1 cellular context compared by ENCODE assay signal in genomic region chr1:241551759-241552638, GRCh38.
TF ChIP-seq lines count a peak whose summit lies in the region.

No MANE protein-coding gene starts in this region.

TF ChIP-seq in K562, 482 proteins besides CTCF, POLR2A, EP300 and RAD21 (continued from another document and continues in another):
- no peak for TF ChIP-seq PBX2 (CRISPR knock-in tag; IDR thresholded peaks at IDR 0.05; ENCODE audit: low read depth)
- 0 out of 2 replicates have a peak, but pooled peaks have one; percentile 11 for TF ChIP-seq PBX2 (tag; conservative IDR thresholded peaks at IDR 0.05; ENCODE audit: low read depth)
- no peak for TF ChIP-seq COPS2 (conservative IDR thresholded peaks at IDR 0.05)
- peak; percentile 84; the same call in 1 of the 2 replicates for TF ChIP-seq ZNF212 (CRISPR knock-in tag; IDR thresholded peaks at IDR 0.05)
- TF ChIP-seq IRF2 (CRISPR knock-in tag; IDR thresholded peaks at IDR 0.05), result no peak
- no peak for TF ChIP-seq PRMT5 (CRISPR knock-in tag; IDR thresholded peaks at IDR 0.05)
- TF ChIP-seq MYBL2 (IDR thresholded peaks at IDR 0.05; ENCODE audit: low read depth), result 0 out of 2 replicates have a peak, but pooled peaks have one; percentile 27
- no peak for TF ChIP-seq MYBL2 (CRISPR knock-in tag; IDR thresholded peaks at IDR 0.05; ENCODE audit: borderline replicate concordance)
- TF ChIP-seq TFAM (CRISPR knock-in tag; conservative IDR thresholded peaks at IDR 0.05), result no peak
- no peak for TF ChIP-seq ZNF507 (tag; conservative IDR thresholded peaks at IDR 0.05)
- no peak for TF ChIP-seq YY1 (IDR thresholded peaks at IDR 0.05; ENCODE audit: borderline replicate concordance in 1 of 3, control insufficient read depth in 1 of 3, extremely low read depth in 1 of 3, insufficient read depth in 3 of 3, insufficient read length in 1 of 3, insufficient replicate concordance in 2 of 3, low read depth in 1 of 3, low read length in 2 of 3)
- TF ChIP-seq ATF3 (IDR thresholded peaks at IDR 0.05), result peak; percentile 72
- TF ChIP-seq ATF3 (CRISPR knock-in tag; conservative IDR thresholded peaks at IDR 0.05), result no peak
- no peak for TF ChIP-seq TFE3 (CRISPR knock-in tag; IDR thresholded peaks at IDR 0.05)
- TF ChIP-seq FOXK2 (conservative IDR thresholded peaks at IDR 0.05 in 1 of 2, IDR thresholded peaks at IDR 0.05 in 1 of 2; ENCODE audit: low read depth in 2 of 2), result peak; percentile 77 to 78
- no peak for TF ChIP-seq RBM17 (IDR thresholded peaks at IDR 0.05; ENCODE audit: borderline replicate concordance, low read depth, low read length)
- TF ChIP-seq THRAP3 (IDR thresholded peaks at IDR 0.05; ENCODE audit: borderline replicate concordance), result no peak
- TF ChIP-seq WHSC1 (IDR thresholded peaks at IDR 0.05; ENCODE audit: low read length), result no peak
- TF ChIP-seq RB1 (IDR thresholded peaks at IDR 0.05; ENCODE audit: low read depth), result no peak
- no peak for TF ChIP-seq POLR2AphosphoS2 (IDR thresholded peaks at IDR 0.05; ENCODE audit: low read length)
- TF ChIP-seq TEAD4 (IDR thresholded peaks at IDR 0.05; ENCODE audit: low read length), result peak; percentile 78
- no peak for TF ChIP-seq TEAD4 (CRISPR knock-in tag; IDR thresholded peaks at IDR 0.05; ENCODE audit: borderline replicate concordance)
- TF ChIP-seq THAP12 (CRISPR knock-in tag; IDR thresholded peaks at IDR 0.05), result no peak
- no peak for TF ChIP-seq ZNF609 (CRISPR knock-in tag; IDR thresholded peaks at IDR 0.05; ENCODE audit: borderline replicate concordance)
- peak; percentile 41 to 76; a peak in 3 of 4 replicates for TF ChIP-seq TRIM24 (IDR thresholded peaks at IDR 0.05)
- no peak for TF ChIP-seq HNRNPH1 (optimal IDR thresholded peaks at IDR 0.05; ENCODE audit: low read depth, low read length)
- TF ChIP-seq E4F1 (CRISPR knock-in tag; IDR thresholded peaks at IDR 0.05; ENCODE audit: borderline replicate concordance), result no peak
- TF ChIP-seq SP2 (IDR thresholded peaks at IDR 0.05; ENCODE audit: extremely low read depth, low read depth, low read length, poor library complexity, severe bottlenecking), result no peak
- no peak for TF ChIP-seq AFF4 (CRISPR knock-in tag; IDR thresholded peaks at IDR 0.05)
- no peak for TF ChIP-seq ZBED1 (IDR thresholded peaks at IDR 0.05)
- TF ChIP-seq SMAD4 (CRISPR knock-in tag; conservative IDR thresholded peaks at IDR 0.05), result peak; percentile 69
- TF ChIP-seq RBM15 (IDR thresholded peaks at IDR 0.05; ENCODE audit: insufficient read depth, low read length), result no peak
- TF ChIP-seq KLF1 (tag; IDR thresholded peaks at IDR 0.05), result no peak
- TF ChIP-seq JUN (IDR thresholded peaks at IDR 0.05; ENCODE audit: borderline replicate concordance, low read depth, low read length), result no peak
- no peak for TF ChIP-seq JUN (CRISPR knock-in tag; IDR thresholded peaks at IDR 0.05; ENCODE audit: borderline replicate concordance)
- no peak for TF ChIP-seq KAT2B (IDR thresholded peaks at IDR 0.05; ENCODE audit: low read depth, low read length)
- TF ChIP-seq ZKSCAN1 (IDR thresholded peaks at IDR 0.05; ENCODE audit: low read depth, low read length), result no peak
- TF ChIP-seq GTF2A2 (tag; IDR thresholded peaks at IDR 0.05), result no peak
- TF ChIP-seq ZNF717 (CRISPR knock-in tag; IDR thresholded peaks at IDR 0.05), result no peak
- TF ChIP-seq ATF4 (CRISPR knock-in tag; IDR thresholded peaks at IDR 0.05), result peak; percentile 50; the same call in 1 of the 2 replicates
- no peak for TF ChIP-seq MCM3 (IDR thresholded peaks at IDR 0.05)
- no peak for TF ChIP-seq RBM22 (IDR thresholded peaks at IDR 0.05; ENCODE audit: low read depth, low read length, poor library complexity, severe bottlenecking)
- no peak for TF ChIP-seq SUPT5H (IDR thresholded peaks at IDR 0.05)
- no peak for TF ChIP-seq SIX5 (IDR thresholded peaks at IDR 0.05; ENCODE audit: borderline replicate concordance in 1 of 2, insufficient read depth in 1 of 2, low read depth in 1 of 2, low read length in 2 of 2)
